ENCODE assay signal across 1 cellular context in the genomic region with DNA sequence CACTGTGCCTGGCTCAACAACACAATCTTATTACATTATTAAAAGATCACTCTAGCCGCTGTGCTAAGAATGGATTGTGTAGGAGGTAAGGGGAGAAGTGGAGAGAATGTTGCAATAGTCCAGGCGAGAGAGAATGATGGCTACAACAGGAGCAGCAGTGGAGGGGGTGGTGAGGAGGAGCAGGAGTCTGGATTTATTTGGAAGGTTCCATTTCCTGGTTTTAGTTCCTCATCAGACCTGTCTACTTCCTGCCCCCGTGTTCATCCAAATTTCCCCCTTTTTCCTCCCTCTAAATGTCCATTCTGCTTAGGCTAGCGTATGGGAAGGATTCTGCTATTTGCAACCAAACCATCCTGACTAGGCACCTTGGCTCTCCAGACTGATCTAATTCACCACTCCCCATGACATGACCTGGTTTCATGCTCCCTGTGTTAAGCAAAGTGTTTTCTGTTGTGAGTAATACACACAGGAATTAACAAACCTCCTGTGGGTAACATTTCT.
TF ChIP-seq lines count a peak whose summit lies in the region.

No MANE protein-coding gene starts in this region.

TF ChIP-seq in IMR-90, 13 proteins besides CTCF, POLR2A, EP300 and RAD21:
- TF ChIP-seq FOS (IDR thresholded peaks at IDR 0.05; ENCODE audit: low read depth, low read length) (peak; percentile 4; the same call in 1 of the 2 replicates), SMC3 (IDR thresholded peaks at IDR 0.05; ENCODE audit: low read depth, low read length) (no peak; the same call in 1 of the 2 replicates), MAFK (IDR thresholded peaks at IDR 0.05; ENCODE audit: low read depth, low read length) (0 out of 2 replicates have a peak, but pooled peaks have one; percentile 10), CEBPB (IDR thresholded peaks at IDR 0.05; ENCODE audit: low read depth, low read length) (peak; percentile 92), BHLHE40 (IDR thresholded peaks at IDR 0.05; ENCODE audit: low read depth, low read length) (no peak)
